ENCODE assay signal across 10 cellular contexts in genomic region chr10:88108115-88108610, GRCh38.
DNase-seq lines count a peak whose midpoint lies in the region; ATAC-seq and TF ChIP-seq lines count a peak whose summit lies in the region.
"Had no signal": no experiment of that assay in that cellular context is flagged by ENCODE, and none has a peak within 500 bp of the region (broad histone marks: within the 10 kb centered on the region; RNA-seq: fewer than 3 reads in every experiment).

No MANE protein-coding gene starts in this region.

- no peak overlapping the region for H3K4me3 ChIP-seq in GM06990 (replicated peaks; ENCODE audit: low read depth, low read length)

- no peaks in the 10 kb centered on the region for H3K27me3 ChIP-seq in GM06990 (replicated peaks; ENCODE audit: control insufficient read depth, insufficient read depth, low read length)

- ATAC-seq in GM21529 (IDR thresholded peaks at IDR 0.05; ENCODE audit: unreplicated experiment) (peak; percentile 45), GM21515 (IDR thresholded peaks at IDR 0.05; ENCODE audit: unreplicated experiment) (no peak)

- no peaks in the 10 kb centered on the region for H3K36me3 ChIP-seq in GM06990 (ENCODE audit: control insufficient read depth, insufficient read depth, low read length)

- peak; percentile 79 for DNase-seq in GM06990 (ENCODE audit: extremely low read depth, insufficient read length)
- peak; percentile 54 for DNase-seq in LHCN-M2 (ENCODE audit: low read depth)
- peak; percentile 48 for DNase-seq in globus pallidus (ENCODE audit: low spot score)
- no peak for DNase-seq in caudate nucleus (lab: John Stamatoyannopoulos, UW)
- no peak for DNase-seq in NCI-H2227 treated with DMSO at 0.1 percent for 48 hours (lab: John Stamatoyannopoulos, UW)
- no peak for DNase-seq in NCI-H187 treated with DMSO at 0.1 percent for 48 hours (lab: John Stamatoyannopoulos, UW)
- DNase-seq: central memory CD4-positive, alpha-beta T cell; mesendoderm had no signal

- no peak overlapping the region for H3K27ac ChIP-seq in caudate nucleus (ENCODE audit: low read depth, low read length)

- TF ChIP-seq CTCF in GM06990 (IDR thresholded peaks at IDR 0.05; ENCODE audit: insufficient read depth, low read length, poor library complexity, severe bottlenecking), result peak; percentile 43

Comparison
In these comparisons a context has a peak if more than half of its experiments do, and no peak if none do; other contexts are left out.
1. DNase-seq: peak in GM06990 (single experiment), LHCN-M2 (single experiment) and globus pallidus (single experiment); none in caudate nucleus (0 of 61), NCI-H2227 treated with DMSO at 0.1 percent for 48 hours (single experiment) and NCI-H187 treated with DMSO at 0.1 percent for 48 hours (single experiment).